In the genomic region with DNA sequence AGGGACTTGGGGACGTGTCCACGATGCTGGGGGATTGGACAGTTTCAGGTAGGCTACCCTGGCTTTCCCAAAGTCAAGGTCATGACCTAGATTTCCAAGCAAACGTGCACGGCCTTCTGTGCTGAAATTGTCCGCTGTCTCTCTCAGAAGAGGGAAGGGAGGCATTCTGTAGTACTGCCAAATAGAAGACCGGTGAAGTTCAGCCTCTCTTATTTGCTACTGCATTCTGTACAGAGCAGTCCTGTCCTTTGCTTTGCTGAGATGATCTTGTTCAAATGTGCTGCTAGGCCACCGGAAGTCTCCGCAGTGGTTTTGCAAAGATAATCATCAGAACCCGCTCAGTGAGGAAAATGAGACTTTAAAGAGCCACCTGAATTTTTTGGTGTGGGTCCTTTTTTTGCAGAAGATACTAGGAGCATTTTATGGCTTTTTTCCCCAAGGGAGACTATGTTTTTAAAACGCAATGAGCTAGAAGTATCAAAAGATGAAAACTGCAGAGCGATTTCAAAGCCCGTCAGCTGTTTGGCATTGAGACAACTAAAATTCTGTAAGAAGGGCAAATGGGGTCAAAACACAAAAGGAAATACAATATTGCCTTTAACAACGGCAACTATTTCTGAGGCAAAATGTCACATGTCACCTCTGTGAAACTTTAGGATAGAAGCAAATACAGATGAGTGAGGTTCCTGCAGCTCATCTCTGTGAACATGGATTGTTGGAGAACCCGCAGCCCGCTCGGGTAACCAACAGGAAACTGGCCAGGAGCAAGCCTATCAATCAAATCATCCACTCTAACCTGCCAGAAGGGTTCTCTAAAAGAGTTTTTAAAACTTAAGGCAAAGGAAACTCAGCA, we compare ENCODE assay signal across 8 cellular contexts. TPM values are rescaled to one million over a fixed set of nuclear protein-coding genes. Genes with fewer than 3 reads are reported as not detected.
A peak's percentile ranks its signal among the peaks of the same experiment; 100 is the strongest.
DNase-seq lines count a peak whose midpoint lies in the region; ATAC-seq lines count a peak whose summit lies in the region.

No MANE protein-coding gene starts in this region.

- H3K27ac Mint-ChIP-seq in IgD-negative memory B cell: peak overlapping the region in 2 of 3 donors; percentile 64 to 67
- peak overlapping the region; percentile 90 for H3K27ac Mint-ChIP-seq in activated CD4-positive, alpha-beta T cell treated with anti-CD3 and anti-CD28 coated beads, Interleukin-2, amount 10 ng/mL, durations not matched to agents 24 days and 14 days

- peaks cover 7 to 30% (median 20%) of the 10 kb centered on the region in 3 donors for H3K4me1 Mint-ChIP-seq in IgD-negative memory B cell
- H3K4me1 Mint-ChIP-seq in activated CD4-positive, alpha-beta T cell treated with anti-CD3 and anti-CD28 coated beads, Interleukin-2, amount 10 ng/mL, durations not matched to agents 24 days and 14 days: peaks cover 42% of the 10 kb centered on the region

- H3K9me3 ChIP-seq in esophagus (ENCODE audit: control insufficient read depth in 2 of 2, insufficient read depth in 1 of 2, low read depth in 1 of 2, low read length in 1 of 2): no peaks in the 10 kb centered on the region

- H3K4me3 ChIP-seq in esophagus (ENCODE audit: low read depth in 1 of 2, low read length in 2 of 2): no peak overlapping the region

- H3K36me3 Mint-ChIP-seq in IgD-negative memory B cell: no peaks in the 10 kb centered on the region
- H3K36me3 Mint-ChIP-seq in activated CD4-positive, alpha-beta T cell treated with anti-CD3 and anti-CD28 coated beads, Interleukin-2, amount 10 ng/mL, durations not matched to agents 24 days and 14 days (ENCODE audit: low read depth): no peaks in the 10 kb centered on the region

- H3K4me3 Mint-ChIP-seq in IgD-negative memory B cell: peak overlapping the region in 3 of 4 donors; percentile 62 to 74 (median 65)
- peak overlapping the region; percentile 81 for H3K4me3 Mint-ChIP-seq in activated CD4-positive, alpha-beta T cell treated with anti-CD3 and anti-CD28 coated beads, Interleukin-2, amount 10 ng/mL, durations not matched to agents 24 days and 14 days

- H3K27ac ChIP-seq in esophagus (ENCODE audit: low read depth in 2 of 2, low read length in 1 of 2): peak overlapping the region; percentile 24 to 43

- peak; percentile 90 for DNase-seq in activated CD4-positive, alpha-beta T cell treated with anti-CD3 and anti-CD28 coated beads, Interleukin-2, amount 10 ng/mL, durations not matched to agents 24 days and 14 days
- DNase-seq in stimulated activated CD8-positive, alpha-beta memory T cell treated with anti-CD3 and anti-CD28 coated beads, Interleukin-12 subunit alpha, Interleukin-12 subunit beta, amount 100 ng/mL, for 1 hour (ENCODE audit: low read depth): peak; percentile 32
- no peak for DNase-seq in MV-4-11 (lab: John Stamatoyannopoulos, UW)

- no peaks in the 10 kb centered on the region for H3K9me3 Mint-ChIP-seq in IgD-negative memory B cell
- H3K9me3 Mint-ChIP-seq in activated CD4-positive, alpha-beta T cell treated with anti-CD3 and anti-CD28 coated beads, Interleukin-2, amount 10 ng/mL, durations not matched to agents 24 days and 14 days: no peaks in the 10 kb centered on the region

- ATAC-seq in HG03521 (IDR thresholded peaks at IDR 0.05; ENCODE audit: unreplicated experiment): no peak
- ATAC-seq in HG03175 (IDR thresholded peaks at IDR 0.05; ENCODE audit: unreplicated experiment): no peak
- no peak for ATAC-seq in GM19455 (IDR thresholded peaks at IDR 0.05; ENCODE audit: unreplicated experiment)

- peaks cover 3% of the 10 kb centered on the region for H3K27me3 Mint-ChIP-seq in IgD-negative memory B cell
- H3K27me3 Mint-ChIP-seq in activated CD4-positive, alpha-beta T cell treated with anti-CD3 and anti-CD28 coated beads, Interleukin-2, amount 10 ng/mL, durations not matched to agents 24 days and 14 days: no peaks in the 10 kb centered on the region

- H3K36me3 ChIP-seq in esophagus (ENCODE audit: control insufficient read depth in 2 of 2, insufficient read depth in 2 of 2, low read length in 1 of 2): no peaks in the 10 kb centered on the region

- H3K27me3 ChIP-seq in esophagus (ENCODE audit: control insufficient read depth in 1 of 2, insufficient read depth in 2 of 2, low read length in 2 of 2): no peaks in the 10 kb centered on the region

- H3K4me1 ChIP-seq in esophagus (ENCODE audit: control insufficient read depth in 2 of 2, insufficient read depth in 2 of 2, low read length in 1 of 2): peaks cover 0 to 2% of the 10 kb centered on the region in 2 donors

- intact Hi-C loops in activated CD4-positive, alpha-beta T cell treated with anti-CD3 and anti-CD28 coated beads, Interleukin-2, amount 10 ng/mL, durations not matched to agents 24 days and 14 days (cut with micrococcal nuclease): loop anchor here (1.0 to 5.0 kb wide), 6 partner anchors 19 to 291 kb away; partner anchors contain the start of genes DCLRE1C, FAM171A1, RPP38 and SUV39H2

- 56 to 62% methylated on average over 16 of the region's 16 CpGs for WGBS in esophagus, 2 donors

RNA-seq across cellular contexts. Expression of gene NMT2, which starts 1.3 kb away (rescaled TPM):
- polyA plus RNA-seq in IgD-negative memory B cell (6.8 TPM), esophagus (1 to 10 TPM; 3.6 to 4.0 TPM)
- total RNA-seq in activated CD4-positive, alpha-beta T cell treated with anti-CD3 and anti-CD28 coated beads, Interleukin-2, amount 10 ng/mL, durations not matched to agents 24 days and 14 days: 13.7 and 14.1 TPM in 2 replicates
